In genomic region chr18:72704202-72704601, GRCh38 we compare ENCODE assay signal across 9 cellular contexts.
"Had no signal": no experiment of that assay in that cellular context is flagged by ENCODE, and none has a peak within 500 bp of the region (broad histone marks: within the 10 kb centered on the region; RNA-seq: fewer than 3 reads in every experiment).

No MANE protein-coding gene starts in this region.

- H3K9me3 Mint-ChIP-seq: HFFc6 had no signal

- H3K9me3 ChIP-seq: HAP-1 had no signal

- H3K36me3 ChIP-seq: HAP-1 had no signal

- H3K4me3 Mint-ChIP-seq: HFFc6, IgD-negative memory B cell had no signal

- DNase-seq: GM23248, H7, HFFc6, KBM-7 had no signal

- H3K4me3 ChIP-seq: GM23248, HAP-1 had no signal

- ATAC-seq: HCT116, HepG2 had no signal

- H3K27ac Mint-ChIP-seq: HFFc6, IgD-negative memory B cell had no signal

- H3K36me3 Mint-ChIP-seq: IgD-negative memory B cell had no signal

- H3K4me1 Mint-ChIP-seq: IgD-negative memory B cell had no signal

- H3K27ac ChIP-seq: GM23248, HL-60 had no signal

- H3K27me3 Mint-ChIP-seq: IgD-negative memory B cell had no signal

- H3K4me1 ChIP-seq: HAP-1 had no signal
